Comparison of ENCODE assay signal across 1 cellular context in genomic region chr2:148299616-148300015, GRCh38.
TF ChIP-seq lines count a peak whose summit lies in the region.

No MANE protein-coding gene starts in this region.

TF ChIP-seq in IMR-90, 13 proteins besides CTCF, POLR2A, EP300 and RAD21 (continued from another document):
- TF ChIP-seq ELK1 (IDR thresholded peaks at IDR 0.05; ENCODE audit: borderline replicate concordance, low read depth, low read length) (no peak), USF2 (IDR thresholded peaks at IDR 0.05; ENCODE audit: low read depth, low read length) (no peak)
